In genomic region chr1:151010346-151010726, GRCh38 we compare ENCODE assay signal across 30 cellular contexts. TPM values are rescaled to one million over a fixed set of nuclear protein-coding genes. Genes with fewer than 3 reads are reported as not detected.
DNase-seq lines count a peak whose midpoint lies in the region; ATAC-seq and TF ChIP-seq lines count a peak whose summit lies in the region.
"Had no signal": no experiment of that assay in that cellular context is flagged by ENCODE, and none has a peak within 500 bp of the region (broad histone marks: within the 10 kb centered on the region; RNA-seq: fewer than 3 reads in every experiment).

No MANE protein-coding gene starts in this region.

- CTCF ChIA-PET in HEK293 (lab: Yijun Ruan, JAX), result interaction anchor here (1.0 to 1.6 kb wide), 3 partner anchors 14 to 49 kb away, joined by 4 to 6 read pairs (median 4); partner anchors contain the start of gene CDC42SE1

- no peaks in the 10 kb centered on the region for H3K9me3 ChIP-seq in HEK293 (ENCODE audit: control insufficient read depth, insufficient read depth, low read depth, low read length)
- H3K9me3 ChIP-seq in psoas muscle, result no peaks in the 10 kb centered on the region
- H3K9me3 ChIP-seq: ascending aorta, esophagus muscularis mucosa, heart right ventricle, lower lobe of right lung, mucosa of descending colon had no signal

- no peaks in the 10 kb centered on the region for H3K27me3 Mint-ChIP-seq in activated T-cell treated with anti-CD3 and anti-CD28 coated beads, Interleukin-2, amount 50 U/mL, for 4 hours (ENCODE audit: low read depth)
- H3K27me3 Mint-ChIP-seq in activated naive CD8-positive, alpha-beta T cell treated with anti-CD3 and anti-CD28 coated beads, Interleukin-2, amount 50 U/mL, for 24 hours, result no peaks in the 10 kb centered on the region
- H3K27me3 Mint-ChIP-seq: activated naive CD4-positive, alpha-beta T cell treated with anti-CD3 and anti-CD28 coated beads, Interleukin-2, amount 50 U/mL, for 24 hours had no signal

- H3K36me3 Mint-ChIP-seq in activated T-cell treated with anti-CD3 and anti-CD28 coated beads, Interleukin-2, amount 50 U/mL, for 4 hours (ENCODE audit: insufficient read depth), result peaks cover 3% of the 10 kb centered on the region
- H3K36me3 Mint-ChIP-seq in activated naive CD8-positive, alpha-beta T cell treated with anti-CD3 and anti-CD28 coated beads, Interleukin-2, amount 50 U/mL, for 24 hours (ENCODE audit: low read depth), result no peaks in the 10 kb centered on the region

- peak overlapping the region; percentile 19 for H3K4me3 Mint-ChIP-seq in activated T-cell treated with anti-CD3 and anti-CD28 coated beads, Interleukin-2, amount 50 U/mL, for 4 hours
- H3K4me3 Mint-ChIP-seq in activated naive CD8-positive, alpha-beta T cell treated with anti-CD3 and anti-CD28 coated beads, Interleukin-2, amount 50 U/mL, for 24 hours, result peak overlapping the region; percentile 14

- 90 to 92% (median 90%) methylated on average over 3 of the region's 3 CpGs for whole genome bisulfite sequencing in psoas muscle, 3 donors

- no peak for ATAC-seq in activated T-cell treated with anti-CD3 and anti-CD28 coated beads, Interleukin-2, amount 50 U/mL, for 4 hours
- no peak for ATAC-seq in activated naive CD8-positive, alpha-beta T cell treated with anti-CD3 and anti-CD28 coated beads, Interleukin-2, amount 50 U/mL, for 24 hours
- ATAC-seq in psoas muscle, result no peak
- ATAC-seq in HG02870 (IDR thresholded peaks at IDR 0.05; ENCODE audit: unreplicated experiment), result no peak
- ATAC-seq: foreskin keratinocyte, heart right ventricle, lower lobe of right lung, mucosa of descending colon had no signal

- H3K27ac ChIP-seq in HEK293 (ENCODE audit: extremely low read depth, low read depth, low read length), result no peak overlapping the region
- no peak overlapping the region for H3K27ac ChIP-seq in psoas muscle
- H3K27ac ChIP-seq: foreskin keratinocyte, lower lobe of right lung, SK-N-MC had no signal

- no peaks in the 10 kb centered on the region for H3K9me3 Mint-ChIP-seq in activated T-cell treated with anti-CD3 and anti-CD28 coated beads, Interleukin-2, amount 50 U/mL, for 4 hours
- no peaks in the 10 kb centered on the region for H3K9me3 Mint-ChIP-seq in activated naive CD8-positive, alpha-beta T cell treated with anti-CD3 and anti-CD28 coated beads, Interleukin-2, amount 50 U/mL, for 24 hours
- H3K9me3 Mint-ChIP-seq: activated naive CD4-positive, alpha-beta T cell treated with anti-CD3 and anti-CD28 coated beads, Interleukin-2, amount 50 U/mL, for 24 hours had no signal

- no peak overlapping the region for H3K4me3 ChIP-seq in HEK293 (ENCODE audit: low read depth, low read length)
- H3K4me3 ChIP-seq in psoas muscle, result peak overlapping the region; percentile 22
- H3K4me3 ChIP-seq: ascending aorta, lower lobe of right lung, mucosa of descending colon had no signal

- POLR2A ChIA-PET in HEK293 (lab: Yijun Ruan, JAX), result interaction anchor here (0.7 kb wide), 2 partner anchors 10 to 320 kb away, joined by 3 to 7 read pairs; no protein-coding TSS in a partner anchor

- 0 out of 2 replicates have a peak, but pooled peaks cover 3% of the 10 kb centered on the region for H3K4me1 ChIP-seq in HEK293 (ENCODE audit: control insufficient read depth, insufficient read depth, low read length)
- peaks cover 31% of the 10 kb centered on the region for H3K4me1 ChIP-seq in psoas muscle

- H3K27ac Mint-ChIP-seq in activated naive CD8-positive, alpha-beta T cell treated with anti-CD3 and anti-CD28 coated beads, Interleukin-2, amount 50 U/mL, for 24 hours, result no peak overlapping the region
- H3K27ac Mint-ChIP-seq: activated naive CD4-positive, alpha-beta T cell treated with anti-CD3 and anti-CD28 coated beads, Interleukin-2, amount 50 U/mL, for 24 hours had no signal

- no peaks in the 10 kb centered on the region for H3K27me3 ChIP-seq in psoas muscle (ENCODE audit: insufficient read depth in 3 of 3, low read length in 2 of 3)
- H3K27me3 ChIP-seq: ascending aorta, esophagus muscularis mucosa, foreskin keratinocyte, heart right ventricle had no signal

- TF ChIP-seq CTCF in HEK293 (tag by site-specific recombination; IDR thresholded peaks at IDR 0.05), result no peak
- no peak for TF ChIP-seq CTCF in psoas muscle (IDR thresholded peaks at IDR 0.05)

- DNase-seq in activated T-cell treated with anti-CD3 and anti-CD28 coated beads, Interleukin-2, amount 50 U/mL, for 4 hours, result no peak
- DNase-seq in activated T-cell treated with anti-CD3 and anti-CD28 coated beads, Interleukin-2, amount 50 U/mL, for 48 hours, result no peak
- DNase-seq in activated naive CD8-positive, alpha-beta T cell treated with anti-CD3 and anti-CD28 coated beads, Interleukin-2, amount 50 U/mL, for 24 hours, result no peak
- DNase-seq in psoas muscle, result no peak
- DNase-seq in EL, result no peak
- DNase-seq in activated CD4-positive, CD25-positive, alpha-beta regulatory T cell treated with anti-CD3 and anti-CD28 coated beads, Interleukin-2, amount 50 U/mL, for 72 hours, result no peak
- DNase-seq: activated CD4-positive, alpha-beta T cell treated with anti-CD3 and anti-CD28 coated beads for 48 hours; Calu3; cortex of kidney; DMS79 treated with DMSO at 0.1 percent for 48 hours; foreskin keratinocyte; HCEC 1CT; heart right ventricle; KG1; kidney glomerular epithelial cell; lower lobe of right lung; mucosa of descending colon; NCI-H1436; NCI-H446; NCI-H774; RPMI8226; trophoblast cell had no signal

- H3K36me3 ChIP-seq in HEK293 (ENCODE audit: control insufficient read depth in 2 of 2, insufficient read depth in 1 of 2, low read length in 2 of 2) (peaks cover 0 to 3% of the 10 kb centered on the region in 2 experiments; a peak in 1 of 3 replicates), psoas muscle (ENCODE audit: insufficient read depth in 1 of 2, low read depth in 1 of 2) (peaks cover 0 to 16% of the 10 kb centered on the region in 2 donors)
- H3K36me3 ChIP-seq: ascending aorta, lower lobe of right lung had no signal

- H3K4me1 Mint-ChIP-seq in activated T-cell treated with anti-CD3 and anti-CD28 coated beads, Interleukin-2, amount 50 U/mL, for 4 hours (ENCODE audit: low read depth), result peaks cover 65% of the 10 kb centered on the region
- peaks cover 64% of the 10 kb centered on the region for H3K4me1 Mint-ChIP-seq in activated naive CD8-positive, alpha-beta T cell treated with anti-CD3 and anti-CD28 coated beads, Interleukin-2, amount 50 U/mL, for 24 hours

- intact Hi-C loops in psoas muscle (cut with DNase I), result no loop called here

TF ChIP-seq in HEK293, 187 proteins besides CTCF, POLR2A, EP300 and RAD21:
- TF ChIP-seq ZNF324 (tag by site-specific recombination; IDR thresholded peaks at IDR 0.05), result no peak
- peak; percentile 59; the same call in 1 of the 2 replicates for TF ChIP-seq IKZF3 (tag by site-specific recombination; IDR thresholded peaks at IDR 0.05)
- TF ChIP-seq ZNF184 (tag by site-specific recombination; IDR thresholded peaks at IDR 0.05), result no peak
- no peak for TF ChIP-seq ZNF600 (tag by site-specific recombination; IDR thresholded peaks at IDR 0.05)
- TF ChIP-seq ZBTB17 (tag by site-specific recombination; IDR thresholded peaks at IDR 0.05), result 0 out of 2 replicates have a peak, but pooled peaks have one; percentile 10
- TF ChIP-seq ZBTB26 (tag by site-specific recombination; optimal IDR thresholded peaks at IDR 0.05), result no peak

RNA-seq across cellular contexts. Expression of gene PRUNE1, which starts 2.1 kb away (rescaled TPM):
- 10 to 100 TPM; 11.0 to 13.7 (median 11.9) TPM for total RNA-seq in activated T-cell treated with anti-CD3 and anti-CD28 coated beads, Interleukin-2, amount 50 U/mL, for 4 hours
- total RNA-seq in psoas muscle, result 10 to 100 TPM; 17.5 to 30.2 (median 24.6) TPM
- 10 to 100 TPM; 12.4 to 33.8 (median 15.1) TPM for polyA plus RNA-seq in psoas muscle

RNA-seq across cellular contexts. Expression of gene MINDY1, which starts 3.6 kb away (rescaled TPM):
- 1 to 10 TPM; 5.0 to 7.0 (median 6.5) TPM for total RNA-seq in activated T-cell treated with anti-CD3 and anti-CD28 coated beads, Interleukin-2, amount 50 U/mL, for 4 hours
- total RNA-seq in psoas muscle, result 10 to 100 TPM; 13.9 to 26.0 (median 18.5) TPM
- polyA plus RNA-seq in psoas muscle, result 10 to 100 TPM in 1 of 3 donors, 1 to 10 TPM in 2; 4.4 to 16.2 (median 9.7) TPM

RNA-seq across cellular contexts. Expression of gene BNIPL, which starts 26.1 kb away (rescaled TPM):
- under 1 TPM; 0.22 to 0.53 (median 0.28) TPM for total RNA-seq in activated T-cell treated with anti-CD3 and anti-CD28 coated beads, Interleukin-2, amount 50 U/mL, for 4 hours
- total RNA-seq in psoas muscle, result under 1 TPM; 0.06 to 0.96 (median 0.43) TPM
- polyA plus RNA-seq in psoas muscle, result under 1 TPM; 0.04 to 0.10 (median 0.05) TPM
- total RNA-seq: ascending aorta had no signal

RNA-seq across cellular contexts. Expression of gene ANXA9, which starts 28.2 kb away (rescaled TPM):
- total RNA-seq in activated T-cell treated with anti-CD3 and anti-CD28 coated beads, Interleukin-2, amount 50 U/mL, for 4 hours, result not detected
- total RNA-seq in psoas muscle, result not detected
- polyA plus RNA-seq in psoas muscle, result under 1 TPM; 0.07 to 0.10 (median 0.07) TPM
- total RNA-seq: A673; ascending aorta; mucosa of descending colon; T-helper 2 cell treated with Interferon-gamma antibody and Interleukin-4, amounts not matched to agents 100 ng/mL and 5 ng/mL, for 36 hours had no signal

RNA-seq across cellular contexts. Expression of gene CERS2, which starts 35.7 kb away (rescaled TPM):
- 100 to 1,000 TPM; 199 to 208 (median 200) TPM for total RNA-seq in activated T-cell treated with anti-CD3 and anti-CD28 coated beads, Interleukin-2, amount 50 U/mL, for 4 hours
- total RNA-seq in psoas muscle, result 10 to 100 TPM; 42.1 to 61.0 (median 51.1) TPM
- polyA plus RNA-seq in psoas muscle, result 10 to 100 TPM; 29.8 to 59.6 (median 30.5) TPM
